ENCODE assay signal across 10 cellular contexts in the genomic region with DNA sequence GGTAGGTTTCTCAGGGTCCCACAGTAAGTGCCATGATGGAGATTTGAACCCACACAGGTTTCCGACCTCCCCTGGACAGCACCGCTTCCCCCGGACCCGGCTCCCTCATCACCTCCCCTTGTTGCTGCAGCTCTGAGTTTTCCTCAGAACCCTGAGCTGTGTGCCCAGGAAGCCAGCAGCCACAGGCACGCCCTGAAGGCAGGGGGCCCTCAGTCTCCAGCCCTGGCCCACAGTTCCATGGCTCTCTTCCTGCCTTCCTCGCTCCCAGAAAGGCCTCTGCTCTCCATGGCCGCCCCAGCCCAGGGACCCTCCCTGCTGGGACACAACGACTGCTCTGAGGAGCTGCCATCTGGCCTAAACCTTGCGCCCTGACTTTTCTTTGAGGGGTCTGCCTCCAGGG. TPM values are rescaled to one million over a fixed set of nuclear protein-coding genes. Genes with fewer than 3 reads are reported as not detected.
"Had no signal": no experiment of that assay in that cellular context is flagged by ENCODE, and none has a peak within 500 bp of the region (broad histone marks: within the 10 kb centered on the region; RNA-seq: fewer than 3 reads in every experiment).

No MANE protein-coding gene starts in this region.

- FAIRE-seq: H1, H54, HTR-8/SVneo, K562 had no signal

- H3K9me3 ChIP-seq: HAP-1 had no signal

- H3K4me3 ChIP-seq: GM23338, HAP-1, K562 had no signal

- H3K4me1 ChIP-seq: HAP-1 had no signal

- ATAC-seq: HCT116, K562 had no signal

- H3K4me2 ChIP-seq: GM23338 had no signal

- H3K36me3 ChIP-seq: HAP-1 had no signal

- H2AFZ ChIP-seq: GM23338 had no signal

- DNase-seq: IMR-90, KG1 had no signal

RNA-seq across cellular contexts. Expression of gene PRIMA1, which starts 35.8 kb away (rescaled TPM):
- total RNA-seq: HT-29, IMR-90, K562 had no signal
- polyA plus RNA-seq: IMR-90, K562 had no signal
